In genomic region chr9:92404031-92404430, GRCh38 we compare ENCODE assay signal across 23 cellular contexts. TPM values are rescaled to one million over a fixed set of nuclear protein-coding genes. Genes with fewer than 3 reads are reported as not detected.
DNase-seq lines count a peak whose midpoint lies in the region; ATAC-seq and TF ChIP-seq lines count a peak whose summit lies in the region.
"Had no signal": no experiment of that assay in that cellular context is flagged by ENCODE, and none has a peak within 500 bp of the region (broad histone marks: within the 10 kb centered on the region; RNA-seq: fewer than 3 reads in every experiment).

No MANE protein-coding gene starts in this region.

- H3K4me1 ChIP-seq in SK-N-SH (ENCODE audit: control insufficient read depth in 1 of 2, insufficient read depth in 2 of 2, low read depth in 1 of 2, low read length in 1 of 2) (peaks cover 3 to 7% of the 10 kb centered on the region in 2 experiments; a peak in 3 of 4 replicates), Karpas-422 (ENCODE audit: low read length) (peaks cover 61% of the 10 kb centered on the region), lower lobe of right lung (peaks cover 11% of the 10 kb centered on the region), subcutaneous abdominal adipose tissue (ENCODE audit: control insufficient read depth in 5 of 5, insufficient read depth in 5 of 5, low read length in 5 of 5) (peaks cover 0 to 19% (median 9%) of the 10 kb centered on the region in 5 donors)
- H3K4me1 ChIP-seq: BE2C had no signal

- no peaks in the 10 kb centered on the region for H3K9me3 ChIP-seq in SK-N-SH
- no peaks in the 10 kb centered on the region for H3K9me3 ChIP-seq in Karpas-422 (ENCODE audit: low read length)
- no peaks in the 10 kb centered on the region for H3K9me3 ChIP-seq in lower lobe of right lung
- no peaks in the 10 kb centered on the region for H3K9me3 ChIP-seq in subcutaneous abdominal adipose tissue (ENCODE audit: control insufficient read depth in 5 of 5, low read length in 5 of 5)
- H3K9me3 ChIP-seq: BE2C had no signal

- H3K4me2 ChIP-seq in SK-N-SH: no peak overlapping the region
- H3K4me2 ChIP-seq in Karpas-422 (ENCODE audit: low read depth, low read length, poor library complexity, severe bottlenecking): peak overlapping the region; percentile 98

- intact Hi-C loops in lower lobe of right lung (cut with DNase I) (no loop called here), posterior cingulate gyrus (cut with DNase I) (no loop called here)

- H3K9ac ChIP-seq in SK-N-SH (no peak overlapping the region), Karpas-422 (ENCODE audit: low read length) (peak overlapping the region; percentile 6; the same call in 1 of the 2 replicates), subcutaneous abdominal adipose tissue (ENCODE audit: low read length in 5 of 5) (peak overlapping the region in 1 of 5 donors; percentile 16)

- H3K4me3 ChIP-seq in SK-N-SH (ENCODE audit: low read depth in 2 of 2, low read length in 1 of 2) (no peak overlapping the region), Karpas-422 (ENCODE audit: low read length) (no peak overlapping the region), lower lobe of right lung (peak overlapping the region; percentile 6), subcutaneous abdominal adipose tissue (ENCODE audit: low read depth in 1 of 5, low read length in 5 of 5) (peak overlapping the region in 3 of 5 donors; percentile 22 to 54 (median 23))

- CTCF ChIA-PET in SK-N-SH (lab: Yijun Ruan, JAX): interaction anchor here (1.7 kb wide), 1 partner anchor 75 kb away, joined by 4 read pairs; no protein-coding TSS in a partner anchor

- TF ChIP-seq CTCF in SK-N-SH (IDR thresholded peaks at IDR 0.05): no peak
- TF ChIP-seq CTCF in lower lobe of right lung (IDR thresholded peaks at IDR 0.05): no peak

- POLR2A ChIA-PET in SK-N-SH (lab: Yijun Ruan, JAX): no interaction called here

- H3K27me3 ChIP-seq in SK-N-SH (ENCODE audit: insufficient read depth) (no peaks in the 10 kb centered on the region), Karpas-422 (ENCODE audit: low read length) (no peaks in the 10 kb centered on the region), lower lobe of right lung (ENCODE audit: low read depth) (no peaks in the 10 kb centered on the region), subcutaneous abdominal adipose tissue (ENCODE audit: control insufficient read depth in 5 of 5, insufficient read depth in 4 of 5, low read length in 5 of 5) (no peaks in the 10 kb centered on the region)
- H3K27me3 ChIP-seq: BE2C had no signal

- TF ChIP-seq EP300 in SK-N-SH (IDR thresholded peaks at IDR 0.05; ENCODE audit: borderline replicate concordance in 1 of 2, low read depth in 1 of 2, low read length in 1 of 2): no peak

- ATAC-seq in SK-N-SH treated with all-trans-retinoic acid at 6 μM for 48 hours: 0 out of 3 replicates have a peak, but pooled peaks have one; percentile 19
- no peak for ATAC-seq in lower lobe of right lung
- ATAC-seq in HG03469 (IDR thresholded peaks at IDR 0.05; ENCODE audit: unreplicated experiment): no peak
- no peak for ATAC-seq in activated naive CD4-positive, alpha-beta T cell treated with anti-CD3 and anti-CD28 coated beads, Interleukin-2, amount 50 U/mL, for 72 hours
- ATAC-seq: naive thymus-derived CD8-positive, alpha-beta T cell; stimulated activated naive B cell treated with anti-CD40 and anti-IgM and Interleukin-4, amounts not matched to agents 10 μg/mL and 1 μg/mL and 100 μg/mL, for 72 hours had no signal

- no peaks in the 10 kb centered on the region for H3F3A ChIP-seq in SK-N-SH (replicated peaks; ENCODE audit: insufficient read depth)

- no peaks in the 10 kb centered on the region for H3K36me3 Mint-ChIP-seq in activated naive CD4-positive, alpha-beta T cell treated with anti-CD3 and anti-CD28 coated beads, Interleukin-2, amount 50 U/mL, for 72 hours
- H3K36me3 Mint-ChIP-seq: IgD-negative memory B cell; naive thymus-derived CD8-positive, alpha-beta T cell had no signal

- no peaks in the 10 kb centered on the region for H3K36me3 ChIP-seq in SK-N-SH (replicated peaks in 1 of 2; ENCODE audit: control insufficient read depth in 1 of 2, insufficient read depth in 2 of 2, low read length in 1 of 2)
- H3K36me3 ChIP-seq in Karpas-422 (ENCODE audit: insufficient read depth, low read length): no peaks in the 10 kb centered on the region
- no peaks in the 10 kb centered on the region for H3K36me3 ChIP-seq in lower lobe of right lung
- no peaks in the 10 kb centered on the region for H3K36me3 ChIP-seq in subcutaneous abdominal adipose tissue (ENCODE audit: control insufficient read depth in 5 of 5, insufficient read depth in 5 of 5, low read length in 5 of 5)
- H3K36me3 ChIP-seq: BE2C, WERI-Rb-1 had no signal

- H4K20me1 ChIP-seq in SK-N-SH (ENCODE audit: insufficient read depth): no peaks in the 10 kb centered on the region
- no peaks in the 10 kb centered on the region for H4K20me1 ChIP-seq in Karpas-422 (ENCODE audit: insufficient read depth, low read depth, low read length)

- WGBS in SK-N-SH (ENCODE audit: low lambda C conversion rate): 96% methylated on average over 3 of the region's 3 CpGs

- no peak overlapping the region for H3K27ac Mint-ChIP-seq in activated naive CD4-positive, alpha-beta T cell treated with anti-CD3 and anti-CD28 coated beads, Interleukin-2, amount 50 U/mL, for 72 hours
- H3K27ac Mint-ChIP-seq: activated naive CD4-positive, alpha-beta T cell treated with anti-CD3 and anti-CD28 coated beads, Interleukin-2, amount 50 U/mL, for 24 hours; IgD-negative memory B cell; stimulated activated naive B cell treated with anti-CD40 and anti-IgM and Interleukin-4, amounts not matched to agents 10 μg/mL and 1 μg/mL and 100 μg/mL, for 72 hours had no signal

- DNase-seq in SK-N-SH: no peak
- no peak for DNase-seq in Karpas-422
- DNase-seq in lower lobe of right lung: no peak
- DNase-seq in posterior cingulate gyrus: no peak
- DNase-seq in activated naive CD4-positive, alpha-beta T cell treated with anti-CD3 and anti-CD28 coated beads, Interleukin-2, amount 50 U/mL, for 72 hours (ENCODE audit: low spot score in 2 of 2): no peak
- DNase-seq: activated CD4-positive, alpha-beta T cell treated with anti-CD3 and anti-CD28 coated beads, Interleukin-2, amount 50 U/mL, for 1 hour; BE2C; effector memory CD4-positive, alpha-beta T cell; EL; kidney glomerular epithelial cell; NCI-H146; NCI-H2171; stimulated activated naive B cell treated with anti-CD40 and anti-IgM and Interleukin-4, amounts not matched to agents 10 μg/mL and 1 μg/mL and 100 μg/mL, for 72 hours; WERI-Rb-1 had no signal

- H3K27ac ChIP-seq in SK-N-SH (ENCODE audit: low read depth in 2 of 2, low read length in 1 of 2) (no peak overlapping the region), Karpas-422 (ENCODE audit: low read length) (peak overlapping the region; percentile 97), lower lobe of right lung (no peak overlapping the region), subcutaneous abdominal adipose tissue (ENCODE audit: low read depth, low read length) (no peak overlapping the region)
- H3K27ac ChIP-seq: 22Rv1, HL-60, WERI-Rb-1 had no signal

- no peak for TF ChIP-seq RAD21 in SK-N-SH (IDR thresholded peaks at IDR 0.05; ENCODE audit: low read length)

- H2AFZ ChIP-seq in SK-N-SH (ENCODE audit: low read depth) (no peak overlapping the region), Karpas-422 (ENCODE audit: low read length) (no peak overlapping the region)

- H3K9me2 ChIP-seq in SK-N-SH (no peaks in the 10 kb centered on the region), Karpas-422 (replicated peaks; ENCODE audit: insufficient read depth, low read length) (no peaks in the 10 kb centered on the region)

- H3K9me3 Mint-ChIP-seq in activated naive CD4-positive, alpha-beta T cell treated with anti-CD3 and anti-CD28 coated beads, Interleukin-2, amount 50 U/mL, for 72 hours: no peaks in the 10 kb centered on the region
- H3K9me3 Mint-ChIP-seq: activated naive CD4-positive, alpha-beta T cell treated with anti-CD3 and anti-CD28 coated beads, Interleukin-2, amount 50 U/mL, for 24 hours; IgD-negative memory B cell; naive thymus-derived CD8-positive, alpha-beta T cell; stimulated activated naive B cell treated with anti-CD40 and anti-IgM and Interleukin-4, amounts not matched to agents 10 μg/mL and 1 μg/mL and 100 μg/mL, for 72 hours had no signal

- no peaks in the 10 kb centered on the region for H3K79me2 ChIP-seq in SK-N-SH (ENCODE audit: insufficient read depth)
- H3K79me2 ChIP-seq in Karpas-422 (ENCODE audit: low read length): peaks cover 62% of the 10 kb centered on the region

TF ChIP-seq in SK-N-SH treated with all-trans-retinoic acid at 6 μM for 48 hours, 23 proteins besides CTCF, POLR2A, EP300 and RAD21 (continues in another document):
- TF ChIP-seq PPARA (CRISPR knock-in tag; IDR thresholded peaks at IDR 0.05; ENCODE audit: borderline replicate concordance): no peak

TF ChIP-seq in SK-N-SH, 30 proteins besides CTCF, POLR2A, EP300 and RAD21 (continues in another document):
- TF ChIP-seq ELF1 (IDR thresholded peaks at IDR 0.05) (no peak), GABPA (IDR thresholded peaks at IDR 0.05; ENCODE audit: low read depth) (no peak), SMC3 (IDR thresholded peaks at IDR 0.05; ENCODE audit: low read depth, low read length) (no peak), FOXM1 (IDR thresholded peaks at IDR 0.05; ENCODE audit: low read depth) (no peak), SIN3A (IDR thresholded peaks at IDR 0.05; ENCODE audit: borderline replicate concordance, low read depth, low read length) (no peak)
- TF ChIP-seq, protein P1, sequence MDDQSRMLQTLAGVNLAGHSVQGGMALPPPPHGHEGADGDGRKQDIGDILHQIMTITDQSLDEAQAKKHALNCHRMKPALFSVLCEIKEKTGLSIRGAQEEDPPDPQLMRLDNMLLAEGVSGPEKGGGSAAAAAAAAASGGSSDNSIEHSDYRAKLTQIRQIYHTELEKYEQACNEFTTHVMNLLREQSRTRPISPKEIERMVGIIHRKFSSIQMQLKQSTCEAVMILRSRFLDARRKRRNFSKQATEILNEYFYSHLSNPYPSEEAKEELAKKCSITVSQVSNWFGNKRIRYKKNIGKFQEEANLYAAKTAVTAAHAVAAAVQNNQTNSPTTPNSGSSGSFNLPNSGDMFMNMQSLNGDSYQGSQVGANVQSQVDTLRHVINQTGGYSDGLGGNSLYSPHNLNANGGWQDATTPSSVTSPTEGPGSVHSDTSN (IDR thresholded peaks at IDR 0.05): no peak

RNA-seq across cellular contexts. Expression of gene OGN, which starts 0.3 kb away (rescaled TPM):
- 0.03 TPM in 2 replicates for polyA plus RNA-seq in SK-N-SH (2012; rRNA removed)
- polyA plus RNA-seq in SK-N-SH (2012; cell fraction: cytosol; rRNA removed): 0.07 and 0.09 TPM in 2 replicates
- 0.02 TPM in 1 of 2 replicates, not detected in the other for polyA plus RNA-seq in SK-N-SH (2012; cell fraction: nucleus; rRNA removed)
- 3.3 and 16.4 TPM in 2 replicates for total RNA-seq in Karpas-422 (2014; rRNA removed; shearing (Covaris generic); ENCODE audit: low replicate concordance)
- total RNA-seq in lower lobe of right lung: 15.3 TPM
- not detected for total RNA-seq in activated naive CD4-positive, alpha-beta T cell treated with anti-CD3 and anti-CD28 coated beads, Interleukin-2, amount 50 U/mL, for 72 hours
- total RNA-seq: naive thymus-derived CD8-positive, alpha-beta T cell; T-helper 2 cell treated with Interferon-gamma antibody and Interleukin-4, amounts not matched to agents 100 ng/mL and 5 ng/mL, for 36 hours had no signal

RNA-seq across cellular contexts. Expression of gene OMD, which starts 20.2 kb away (rescaled TPM):
- polyA plus RNA-seq in SK-N-SH (2012; rRNA removed): 0.03 TPM in 1 of 2 replicates, not detected in the other
- polyA plus RNA-seq in SK-N-SH (2012; cell fraction: cytosol; rRNA removed): 0.03 and 0.05 TPM in 2 replicates
- not detected in 2 replicates for polyA plus RNA-seq in SK-N-SH (2012; cell fraction: nucleus; rRNA removed)
- total RNA-seq in Karpas-422 (2014; rRNA removed; shearing (Covaris generic); ENCODE audit: low replicate concordance): not detected in 2 replicates
- total RNA-seq in lower lobe of right lung: 4.1 TPM
- total RNA-seq in activated naive CD4-positive, alpha-beta T cell treated with anti-CD3 and anti-CD28 coated beads, Interleukin-2, amount 50 U/mL, for 72 hours: not detected
- total RNA-seq: naive thymus-derived CD8-positive, alpha-beta T cell; T-helper 2 cell treated with Interferon-gamma antibody and Interleukin-4, amounts not matched to agents 100 ng/mL and 5 ng/mL, for 36 hours had no signal
- polyA plus RNA-seq: IgD-negative memory B cell; naive thymus-derived CD8-positive, alpha-beta T cell had no signal

Comparison
In these comparisons a context has a peak if more than half of its experiments do, and no peak if none do; other contexts are left out.
1. H3K4me3 ChIP-seq: peak in lower lobe of right lung (single experiment) and subcutaneous abdominal adipose tissue (3 of 5); none in SK-N-SH (0 of 2) and Karpas-422 (single experiment).